In the genomic region with DNA sequence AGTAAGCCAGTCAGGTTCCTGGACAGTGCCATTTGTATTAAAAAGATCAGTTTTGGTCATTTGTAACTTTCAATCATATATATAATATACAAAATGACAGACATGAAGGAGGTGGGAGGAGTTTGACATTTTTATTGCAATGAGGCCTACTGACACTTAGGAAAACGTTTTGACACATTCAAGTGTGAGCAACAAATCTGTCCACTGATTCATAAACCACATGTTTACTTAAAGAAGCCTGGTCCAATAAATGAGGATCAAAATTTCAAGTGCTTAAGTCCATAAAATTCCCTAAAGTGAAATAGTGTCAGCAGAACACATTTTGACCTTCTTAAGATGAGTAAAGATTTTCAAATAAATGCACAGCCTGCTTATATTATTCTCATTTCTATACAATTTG, we compare ENCODE assay signal across 1 cellular context.
TF ChIP-seq lines count a peak whose summit lies in the region.

No MANE protein-coding gene starts in this region.

TF ChIP-seq in HEK293, 187 proteins besides CTCF, POLR2A, EP300 and RAD21 (continued from another document and continues in another):
- TF ChIP-seq ZBTB6 (tag by site-specific recombination; IDR thresholded peaks at IDR 0.05) = no peak
- no peak for TF ChIP-seq ZNF266 (tag by site-specific recombination; IDR thresholded peaks at IDR 0.05; ENCODE audit: low read depth)
- no peak for TF ChIP-seq PRDM1 (tag by site-specific recombination; IDR thresholded peaks at IDR 0.05)
- TF ChIP-seq, protein P1, sequence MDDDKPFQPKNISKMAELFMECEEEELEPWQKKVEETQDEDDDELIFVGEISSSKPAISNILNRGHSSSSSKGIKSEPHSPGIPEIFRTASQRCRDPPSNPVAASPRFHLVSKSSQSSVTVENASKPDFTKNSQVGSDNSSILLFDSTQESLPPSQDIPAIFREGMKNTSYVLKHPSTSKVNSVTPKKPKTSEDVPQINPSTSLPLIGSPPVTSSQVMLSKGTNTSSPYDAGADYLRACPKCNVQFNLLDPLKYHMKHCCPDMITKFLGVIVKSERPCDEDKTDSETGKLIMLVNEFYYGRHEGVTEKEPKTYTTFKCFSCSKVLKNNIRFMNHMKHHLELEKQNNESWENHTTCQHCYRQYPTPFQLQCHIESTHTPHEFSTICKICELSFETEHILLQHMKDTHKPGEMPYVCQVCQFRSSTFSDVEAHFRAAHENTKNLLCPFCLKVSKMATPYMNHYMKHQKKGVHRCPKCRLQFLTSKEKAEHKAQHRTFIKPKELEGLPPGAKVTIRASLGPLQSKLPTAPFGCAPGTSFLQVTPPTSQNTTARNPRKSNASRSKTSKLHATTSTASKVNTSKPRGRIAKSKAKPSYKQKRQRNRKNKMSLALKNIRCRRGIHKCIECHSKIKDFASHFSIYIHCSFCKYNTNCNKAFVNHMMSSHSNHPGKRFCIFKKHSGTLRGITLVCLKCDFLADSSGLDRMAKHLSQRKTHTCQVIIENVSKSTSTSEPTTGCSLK (tag by site-specific recombination; IDR thresholded peaks at IDR 0.05) = no peak
- no peak for TF ChIP-seq GLI4 (tag by site-specific recombination; IDR thresholded peaks at IDR 0.05)
- TF ChIP-seq ZNF521 (tag by site-specific recombination; IDR thresholded peaks at IDR 0.05) = no peak
- TF ChIP-seq ZNF175 (tag by site-specific recombination; IDR thresholded peaks at IDR 0.05) = no peak
- TF ChIP-seq ZNF792 (tag by site-specific recombination; IDR thresholded peaks at IDR 0.05) = no peak
- TF ChIP-seq ZNF121 (tag by site-specific recombination; IDR thresholded peaks at IDR 0.05) = no peak
- TF ChIP-seq ZNF518A (tag by site-specific recombination; conservative IDR thresholded peaks at IDR 0.05; ENCODE audit: low read depth) = no peak
- TF ChIP-seq ZNF645 (tag by site-specific recombination; IDR thresholded peaks at IDR 0.05) = no peak
- TF ChIP-seq IKZF3 (tag by site-specific recombination; IDR thresholded peaks at IDR 0.05) = peak; percentile 96
- TF ChIP-seq, protein P2, sequence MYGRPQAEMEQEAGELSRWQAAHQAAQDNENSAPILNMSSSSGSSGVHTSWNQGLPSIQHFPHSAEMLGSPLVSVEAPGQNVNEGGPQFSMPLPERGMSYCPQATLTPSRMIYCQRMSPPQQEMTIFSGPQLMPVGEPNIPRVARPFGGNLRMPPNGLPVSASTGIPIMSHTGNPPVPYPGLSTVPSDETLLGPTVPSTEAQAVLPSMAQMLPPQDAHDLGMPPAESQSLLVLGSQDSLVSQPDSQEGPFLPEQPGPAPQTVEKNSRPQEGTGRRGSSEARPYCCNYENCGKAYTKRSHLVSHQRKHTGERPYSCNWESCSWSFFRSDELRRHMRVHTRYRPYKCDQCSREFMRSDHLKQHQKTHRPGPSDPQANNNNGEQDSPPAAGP (tag by site-specific recombination; IDR thresholded peaks at IDR 0.05) = no peak
- TF ChIP-seq ZFHX2 (tag by site-specific recombination; conservative IDR thresholded peaks at IDR 0.05) = no peak
- TF ChIP-seq ZNF488 (tag by site-specific recombination; IDR thresholded peaks at IDR 0.05) = peak; percentile 73
- TF ChIP-seq, protein P3, sequence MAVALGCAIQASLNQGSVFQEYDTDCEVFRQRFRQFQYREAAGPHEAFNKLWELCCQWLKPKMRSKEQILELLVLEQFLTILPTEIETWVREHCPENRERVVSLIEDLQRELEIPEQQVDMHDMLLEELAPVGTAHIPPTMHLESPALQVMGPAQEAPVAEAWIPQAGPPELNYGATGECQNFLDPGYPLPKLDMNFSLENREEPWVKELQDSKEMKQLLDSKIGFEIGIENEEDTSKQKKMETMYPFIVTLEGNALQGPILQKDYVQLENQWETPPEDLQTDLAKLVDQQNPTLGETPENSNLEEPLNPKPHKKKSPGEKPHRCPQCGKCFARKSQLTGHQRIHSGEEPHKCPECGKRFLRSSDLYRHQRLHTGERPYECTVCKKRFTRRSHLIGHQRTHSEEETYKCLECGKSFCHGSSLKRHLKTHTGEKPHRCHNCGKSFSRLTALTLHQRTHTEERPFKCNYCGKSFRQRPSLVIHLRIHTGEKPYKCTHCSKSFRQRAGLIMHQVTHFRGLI (tag by site-specific recombination; IDR thresholded peaks at IDR 0.05) = no peak
- TF ChIP-seq, protein P4, sequence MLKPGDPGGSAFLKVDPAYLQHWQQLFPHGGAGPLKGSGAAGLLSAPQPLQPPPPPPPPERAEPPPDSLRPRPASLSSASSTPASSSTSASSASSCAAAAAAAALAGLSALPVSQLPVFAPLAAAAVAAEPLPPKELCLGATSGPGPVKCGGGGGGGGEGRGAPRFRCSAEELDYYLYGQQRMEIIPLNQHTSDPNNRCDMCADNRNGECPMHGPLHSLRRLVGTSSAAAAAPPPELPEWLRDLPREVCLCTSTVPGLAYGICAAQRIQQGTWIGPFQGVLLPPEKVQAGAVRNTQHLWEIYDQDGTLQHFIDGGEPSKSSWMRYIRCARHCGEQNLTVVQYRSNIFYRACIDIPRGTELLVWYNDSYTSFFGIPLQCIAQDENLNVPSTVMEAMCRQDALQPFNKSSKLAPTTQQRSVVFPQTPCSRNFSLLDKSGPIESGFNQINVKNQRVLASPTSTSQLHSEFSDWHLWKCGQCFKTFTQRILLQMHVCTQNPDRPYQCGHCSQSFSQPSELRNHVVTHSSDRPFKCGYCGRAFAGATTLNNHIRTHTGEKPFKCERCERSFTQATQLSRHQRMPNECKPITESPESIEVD (tag by site-specific recombination; IDR thresholded peaks at IDR 0.05) = peak; percentile 96
- peak; percentile 72; the same call in 1 of the 2 replicates for TF ChIP-seq MZF1 (tag by site-specific recombination; IDR thresholded peaks at IDR 0.05; ENCODE audit: borderline replicate concordance)
- peak; percentile 95 for TF ChIP-seq WT1 (tag by site-specific recombination; IDR thresholded peaks at IDR 0.05)
- no peak for TF ChIP-seq SP7 (tag by site-specific recombination; IDR thresholded peaks at IDR 0.05)
- no peak for TF ChIP-seq ZFP3 (tag by site-specific recombination; IDR thresholded peaks at IDR 0.05; ENCODE audit: low read depth)
- no peak for TF ChIP-seq ZNF529 (tag by site-specific recombination; IDR thresholded peaks at IDR 0.05; ENCODE audit: insufficient replicate concordance)
- TF ChIP-seq ZSCAN30 (tag by site-specific recombination; IDR thresholded peaks at IDR 0.05) = peak; percentile 24; the same call in 1 of the 2 replicates
- no peak for TF ChIP-seq ZNF426 (tag by site-specific recombination; IDR thresholded peaks at IDR 0.05)
- 0 out of 2 replicates have a peak, but pooled peaks have one; percentile 42 for TF ChIP-seq ZNF513 (tag by site-specific recombination; IDR thresholded peaks at IDR 0.05)
- TF ChIP-seq SCRT1 (tag by site-specific recombination; IDR thresholded peaks at IDR 0.05; ENCODE audit: borderline replicate concordance) = no peak
- no peak for TF ChIP-seq ZNF138 (tag by site-specific recombination; IDR thresholded peaks at IDR 0.05; ENCODE audit: borderline replicate concordance)
- TF ChIP-seq ZNF354C (tag by site-specific recombination; IDR thresholded peaks at IDR 0.05; ENCODE audit: borderline replicate concordance, low read depth) = no peak
- TF ChIP-seq TSHZ1 (tag by site-specific recombination; IDR thresholded peaks at IDR 0.05; ENCODE audit: borderline replicate concordance) = 0 out of 2 replicates have a peak, but pooled peaks have one; percentile 20
- no peak for TF ChIP-seq ZNF596 (tag by site-specific recombination; IDR thresholded peaks at IDR 0.05)
- TF ChIP-seq ZNF423 (tag by site-specific recombination; IDR thresholded peaks at IDR 0.05) = no peak
- TF ChIP-seq SALL2 (tag by site-specific recombination; IDR thresholded peaks at IDR 0.05; ENCODE audit: borderline replicate concordance) = no peak
